10 cellular contexts compared by ENCODE assay signal in genomic region chr15:68586274-68586961, GRCh38. TPM values are rescaled to one million over a fixed set of nuclear protein-coding genes. Genes with fewer than 3 reads are reported as not detected.
DNase-seq lines count a peak whose midpoint lies in the region; TF ChIP-seq lines count a peak whose summit lies in the region.
"Had no signal": no experiment of that assay in that cellular context is flagged by ENCODE, and none has a peak within 500 bp of the region (broad histone marks: within the 10 kb centered on the region; RNA-seq: fewer than 3 reads in every experiment).

No MANE protein-coding gene starts in this region.

- peak; percentile 8 to 18 for DNase-seq in activated CD4-positive, alpha-beta T cell treated with anti-CD3 and anti-CD28 coated beads, Interleukin-2, amount 50 U/mL, for 48 hours
- no peak for DNase-seq in activated CD4-positive, alpha-beta T cell treated with anti-CD3 and anti-CD28 coated beads for 1 hour
- DNase-seq in RPMI7951 (ENCODE audit: low read depth), result peak; percentile 84
- peak; percentile 98 for DNase-seq in fibroblast of mammary gland (ENCODE audit: low read depth)
- no peak for DNase-seq in OCI-M2 (lab: John Stamatoyannopoulos, UW; ENCODE audit: unreplicated experiment)
- DNase-seq in NCI-H1436 (lab: John Stamatoyannopoulos, UW), result no peak
- no peak for DNase-seq in cerebellar cortex (ENCODE audit: low spot score)
- DNase-seq: activated naive CD4-positive, alpha-beta T cell treated with anti-CD3 and anti-CD28 coated beads, Interleukin-2, amount 50 U/mL, for 16 hours; CD8-positive, alpha-beta memory T cell had no signal

- H3K36me3 Mint-ChIP-seq in stimulated activated naive CD8-positive, alpha-beta T cell treated with anti-CD3 and anti-CD28 coated beads, Interleukin-15, Interleukin-2, amounts not matched to agents 100 ng/mL and 50 ng/mL, for 24 hours (ENCODE audit: low read depth), result no peaks in the 10 kb centered on the region
- H3K36me3 Mint-ChIP-seq: CD8-positive, alpha-beta memory T cell had no signal

- no peak for TF ChIP-seq CTCF in fibroblast of mammary gland (conservative IDR thresholded peaks at IDR 0.05; ENCODE audit: control insufficient read depth, insufficient read depth, low read depth, low read length)

- H3K4me3 ChIP-seq in fibroblast of mammary gland (ENCODE audit: control insufficient read depth, low read depth, low read length), result no peak overlapping the region

- H3K4me3 Mint-ChIP-seq in stimulated activated naive CD8-positive, alpha-beta T cell treated with anti-CD3 and anti-CD28 coated beads, Interleukin-15, Interleukin-2, amounts not matched to agents 100 ng/mL and 50 ng/mL, for 24 hours, result no peak overlapping the region
- H3K4me3 Mint-ChIP-seq: CD8-positive, alpha-beta memory T cell had no signal

- peak overlapping the region; percentile 90 for H3K27ac Mint-ChIP-seq in stimulated activated naive CD8-positive, alpha-beta T cell treated with anti-CD3 and anti-CD28 coated beads, Interleukin-15, Interleukin-2, amounts not matched to agents 100 ng/mL and 50 ng/mL, for 24 hours
- H3K27ac Mint-ChIP-seq: CD8-positive, alpha-beta memory T cell had no signal

- no peaks in the 10 kb centered on the region for H3K9me3 Mint-ChIP-seq in stimulated activated naive CD8-positive, alpha-beta T cell treated with anti-CD3 and anti-CD28 coated beads, Interleukin-15, Interleukin-2, amounts not matched to agents 100 ng/mL and 50 ng/mL, for 24 hours
- H3K9me3 Mint-ChIP-seq: CD8-positive, alpha-beta memory T cell had no signal

- peaks cover 2% of the 10 kb centered on the region for H3K27me3 Mint-ChIP-seq in stimulated activated naive CD8-positive, alpha-beta T cell treated with anti-CD3 and anti-CD28 coated beads, Interleukin-15, Interleukin-2, amounts not matched to agents 100 ng/mL and 50 ng/mL, for 24 hours

- H3K4me1 Mint-ChIP-seq in stimulated activated naive CD8-positive, alpha-beta T cell treated with anti-CD3 and anti-CD28 coated beads, Interleukin-15, Interleukin-2, amounts not matched to agents 100 ng/mL and 50 ng/mL, for 24 hours (ENCODE audit: low read depth), result peaks cover 40% of the 10 kb centered on the region

RNA-seq across cellular contexts. Expression of gene CORO2B, which starts 7.6 kb away (rescaled TPM):
- total RNA-seq in RPMI7951 (2014; rRNA removed; shearing (Covaris generic)), result 5.6 and 5.9 TPM in 2 replicates
- total RNA-seq: CD8-positive, alpha-beta memory T cell had no signal

Comparison
In these comparisons a context has a peak if more than half of its experiments do, and no peak if none do; other contexts are left out.
1. DNase-seq: peak in activated CD4-positive, alpha-beta T cell treated with anti-CD3 and anti-CD28 coated beads, Interleukin-2, amount 50 U/mL, for 48 hours (2 of 2), RPMI7951 (single experiment) and fibroblast of mammary gland (single experiment); none in activated CD4-positive, alpha-beta T cell treated with anti-CD3 and anti-CD28 coated beads for 1 hour (single experiment), OCI-M2 (single experiment), NCI-H1436 (single experiment) and cerebellar cortex (single experiment).